In the genomic region with DNA sequence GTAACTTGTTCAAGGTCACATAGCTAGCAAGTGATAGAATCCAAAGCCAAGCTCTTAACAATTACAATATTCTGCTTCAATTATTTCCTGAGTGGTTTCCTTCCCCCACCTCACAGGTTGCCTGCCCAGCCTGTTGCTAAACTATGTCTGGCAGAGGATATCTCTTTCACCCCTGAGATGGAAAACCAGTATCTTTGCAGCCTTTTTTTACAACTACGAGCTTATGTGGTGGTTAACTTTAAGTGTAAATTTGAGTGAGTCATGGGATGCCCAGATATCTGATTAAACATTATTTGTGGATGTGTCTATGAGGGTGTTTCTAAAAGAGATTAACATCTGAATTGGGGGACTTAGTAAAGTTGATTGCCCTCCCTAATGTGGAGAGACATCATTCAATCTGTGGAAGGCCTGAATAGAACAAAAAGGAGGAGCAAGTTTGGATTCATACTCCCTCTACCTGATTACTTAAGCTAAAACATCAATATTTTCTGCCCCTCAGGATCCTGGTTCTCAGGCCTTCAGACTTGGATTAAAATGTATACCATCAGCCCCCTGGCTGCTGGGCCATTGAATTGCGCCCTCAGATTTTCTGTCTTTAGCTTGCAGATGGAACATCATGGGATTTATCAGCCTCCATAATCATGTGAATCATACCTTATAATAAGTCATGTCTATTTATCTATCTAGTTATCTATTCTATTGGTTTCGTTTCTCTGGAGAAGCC, we compare ENCODE assay signal across 9 cellular contexts.
DNase-seq lines count a peak whose midpoint lies in the region; ATAC-seq, FAIRE-seq and TF ChIP-seq lines count a peak whose summit lies in the region.
"Had no signal": no experiment of that assay in that cellular context is flagged by ENCODE, and none has a peak within 500 bp of the region (broad histone marks: within the 10 kb centered on the region; RNA-seq: fewer than 3 reads in every experiment).

No MANE protein-coding gene starts in this region.

- no peak for ATAC-seq in natural killer cell treated with Interleukin-12 subunit alpha and Interleukin-12 subunit beta and Interleukin-15 and Interleukin-18, amount 100 ng/mL, for 72 hours

- no peaks in the 10 kb centered on the region for H3K9me3 ChIP-seq in GM23248 (ENCODE audit: low read depth)
- no peaks in the 10 kb centered on the region for H3K9me3 ChIP-seq in endothelial cell of umbilical vein (replicated peaks; ENCODE audit: control insufficient read depth, insufficient read depth, low read length)

- H3K4me3 ChIP-seq in GM23248 (no peak overlapping the region), endothelial cell of umbilical vein (replicated peaks in 1 of 3; ENCODE audit: insufficient read depth in 1 of 3, low read depth in 1 of 3, low read length in 3 of 3) (no peak overlapping the region)
- H3K4me3 ChIP-seq: SK-N-MC had no signal

- no peak overlapping the region for H3K27ac Mint-ChIP-seq in natural killer cell treated with Interleukin-12 subunit alpha and Interleukin-12 subunit beta and Interleukin-15 and Interleukin-18, amount 100 ng/mL, for 72 hours

- H3K4me3 Mint-ChIP-seq in natural killer cell treated with Interleukin-12 subunit alpha and Interleukin-12 subunit beta and Interleukin-15 and Interleukin-18, amount 100 ng/mL, for 72 hours, result no peak overlapping the region

- H3K9me1 ChIP-seq in endothelial cell of umbilical vein (replicated peaks; ENCODE audit: control insufficient read depth, extremely low read depth, insufficient read depth, low read length), result no peaks in the 10 kb centered on the region

- dilution Hi-C loops in endothelial cell of umbilical vein (cut with MboI; ENCODE audit: extremely low pct_ligation_motif_present, low sequenced_read_pairs), result no loop called here

- H3K27me3 ChIP-seq in GM23248 (replicated peaks; ENCODE audit: insufficient read depth) (no peaks in the 10 kb centered on the region), endothelial cell of umbilical vein (ENCODE audit: control insufficient read depth in 2 of 2, insufficient read depth in 2 of 2, low read length in 2 of 2) (no peaks in the 10 kb centered on the region)

- DNase-seq in GM23248 (peak; percentile 44), NCI-H748 treated with DMSO at 0.1 percent for 48 hours (lab: John Stamatoyannopoulos, UW) (peak; percentile 20), endothelial cell of umbilical vein (ENCODE audit: low read depth, low spot score) (peak; percentile 80), renal cortical epithelial cell (ENCODE audit: low read depth) (peak; percentile 61), HK-2 (ENCODE audit: unreplicated experiment) (no peak), T-helper 1 cell (no peak)
- DNase-seq in natural killer cell treated with Interleukin-12 subunit alpha and Interleukin-12 subunit beta and Interleukin-15 and Interleukin-18, amount 100 ng/mL, for 72 hours (ENCODE audit: low spot score), result no peak
- DNase-seq: KG1 had no signal

- POLR2A ChIA-PET in endothelial cell of umbilical vein (lab: Charles Lee), result interaction anchor here (0.7 to 1.5 kb wide), 3 partner anchors 185 to 1321 kb away, joined by 3 to 6 read pairs (median 4); no protein-coding TSS in a partner anchor

- intact Hi-C loops in endothelial cell of umbilical vein (cut with micrococcal nuclease), result loop anchor here (1.0 to 10.0 kb wide), 7 partner anchors 139 to 1321 kb away; no protein-coding TSS in a partner anchor

- no TSS peak for BruUV-seq in endothelial cell of umbilical vein (replicated peaks; lab: Mats Ljungman, UMichigan)

- H3K4me2 ChIP-seq in GM23248 (ENCODE audit: unreplicated experiment) (peak overlapping the region; percentile 62), endothelial cell of umbilical vein (ENCODE audit: insufficient read depth, low read length) (peak overlapping the region; percentile 55)

- peak; percentile 50 to 70 for TF ChIP-seq CTCF in endothelial cell of umbilical vein (IDR thresholded peaks at IDR 0.05; ENCODE audit: extremely low read depth in 1 of 2, insufficient read depth in 1 of 2, low read depth in 1 of 2, low read length in 2 of 2)

- H3K9me2 ChIP-seq in GM23248 (ENCODE audit: insufficient read depth), result no peaks in the 10 kb centered on the region

- CTCF ChIA-PET in endothelial cell of umbilical vein (lab: Charles Lee), result interaction anchor here (0.6 to 3.7 kb wide), 53 partner anchors 10 to 1325 kb away, joined by 3 to 45 read pairs (median 3); a partner anchor contains a TSS

- no peaks in the 10 kb centered on the region for H3K27me3 Mint-ChIP-seq in natural killer cell treated with Interleukin-12 subunit alpha and Interleukin-12 subunit beta and Interleukin-15 and Interleukin-18, amount 100 ng/mL, for 72 hours

- H3K36me3 Mint-ChIP-seq in natural killer cell treated with Interleukin-12 subunit alpha and Interleukin-12 subunit beta and Interleukin-15 and Interleukin-18, amount 100 ng/mL, for 72 hours, result no peaks in the 10 kb centered on the region

- peaks cover 17% of the 10 kb centered on the region for H3K9me3 Mint-ChIP-seq in natural killer cell treated with Interleukin-12 subunit alpha and Interleukin-12 subunit beta and Interleukin-15 and Interleukin-18, amount 100 ng/mL, for 72 hours

- no peak overlapping the region for H3K9ac ChIP-seq in GM23248
- peak overlapping the region; percentile 88 for H3K9ac ChIP-seq in endothelial cell of umbilical vein (replicated peaks; ENCODE audit: extremely low read depth, insufficient read depth, low read length)

- no peaks in the 10 kb centered on the region for H3K79me2 ChIP-seq in GM23248 (ENCODE audit: insufficient read depth)
- H3K79me2 ChIP-seq in endothelial cell of umbilical vein (ENCODE audit: control insufficient read depth, insufficient read depth, low read length), result no peaks in the 10 kb centered on the region

- H3K36me3 ChIP-seq in GM23248 (ENCODE audit: low read depth), result no peaks in the 10 kb centered on the region
- no peaks in the 10 kb centered on the region for H3K36me3 ChIP-seq in endothelial cell of umbilical vein (ENCODE audit: control insufficient read depth in 2 of 2, extremely low read depth in 1 of 2, insufficient read depth in 2 of 2, low read length in 2 of 2)

- peak; percentile 70 for FAIRE-seq in endothelial cell of umbilical vein (lab: Jason Lieb, UNC)

- peaks cover 40% of the 10 kb centered on the region for H3F3A ChIP-seq in GM23248 (ENCODE audit: insufficient read depth)

- no peaks in the 10 kb centered on the region for H3K4me1 Mint-ChIP-seq in natural killer cell treated with Interleukin-12 subunit alpha and Interleukin-12 subunit beta and Interleukin-15 and Interleukin-18, amount 100 ng/mL, for 72 hours (ENCODE audit: low read depth in 2 of 2)

- H4K20me1 ChIP-seq in GM23248 (ENCODE audit: insufficient read depth) (no peaks in the 10 kb centered on the region), endothelial cell of umbilical vein (replicated peaks; ENCODE audit: control insufficient read depth, extremely low read depth, insufficient read depth, low read length) (no peaks in the 10 kb centered on the region)

- WGBS in GM23248 (ENCODE audit: low coverage in 1 of 2, low lambda C conversion rate in 2 of 2, missing lambda C conversion rate in 2 of 2), 2 experiments, result 31 to 32% methylated on average over 3 of the region's 3 CpGs

- peak overlapping the region; percentile 19; the same call in 1 of the 2 replicates for H2AFZ ChIP-seq in GM23248
- H2AFZ ChIP-seq in endothelial cell of umbilical vein (ENCODE audit: low read depth, low read length), result peak overlapping the region; percentile 1

- peak; percentile 22 for TF ChIP-seq POLR2A in endothelial cell of umbilical vein (IDR thresholded peaks at IDR 0.05; ENCODE audit: low read depth, low read length)

- H3K27ac ChIP-seq in GM23248 (peak overlapping the region; percentile 80), endothelial cell of umbilical vein (ENCODE audit: insufficient read depth, low read depth, low read length) (peak overlapping the region; percentile 97)
- H3K27ac ChIP-seq: SK-N-MC had no signal

- H3K4me1 ChIP-seq in GM23248 (ENCODE audit: insufficient read depth) (peaks cover 46% of the 10 kb centered on the region), endothelial cell of umbilical vein (ENCODE audit: control insufficient read depth, extremely low read depth, insufficient read depth, low read length) (peaks cover 31% of the 10 kb centered on the region)

- in situ Hi-C loops in GM23248 (cut with MboI), result no loop called here

TF ChIP-seq in endothelial cell of umbilical vein, 7 proteins besides CTCF, POLR2A, EP300 and RAD21:
- TF ChIP-seq FOS (IDR thresholded peaks at IDR 0.05; ENCODE audit: borderline replicate concordance, insufficient read depth, low read length), result peak; percentile 20
- no peak for TF ChIP-seq JUN (IDR thresholded peaks at IDR 0.05; ENCODE audit: borderline replicate concordance, insufficient read depth, insufficient read length, low read depth)
- peak; percentile 69 for TF ChIP-seq GATA2 (IDR thresholded peaks at IDR 0.05; ENCODE audit: insufficient read depth, insufficient read length, low read depth, low read length)

Comparison
In these comparisons a context has a peak if more than half of its experiments do, and no peak if none do; other contexts are left out.
1. DNase-seq: peak in GM23248 (single experiment), NCI-H748 treated with DMSO at 0.1 percent for 48 hours (single experiment), endothelial cell of umbilical vein (single experiment) and renal cortical epithelial cell (single experiment); none in HK-2 (single experiment), natural killer cell treated with Interleukin-12 subunit alpha and Interleukin-12 subunit beta and Interleukin-15 and Interleukin-18, amount 100 ng/mL, for 72 hours (single experiment) and T-helper 1 cell (0 of 5).